In the genomic region with DNA sequence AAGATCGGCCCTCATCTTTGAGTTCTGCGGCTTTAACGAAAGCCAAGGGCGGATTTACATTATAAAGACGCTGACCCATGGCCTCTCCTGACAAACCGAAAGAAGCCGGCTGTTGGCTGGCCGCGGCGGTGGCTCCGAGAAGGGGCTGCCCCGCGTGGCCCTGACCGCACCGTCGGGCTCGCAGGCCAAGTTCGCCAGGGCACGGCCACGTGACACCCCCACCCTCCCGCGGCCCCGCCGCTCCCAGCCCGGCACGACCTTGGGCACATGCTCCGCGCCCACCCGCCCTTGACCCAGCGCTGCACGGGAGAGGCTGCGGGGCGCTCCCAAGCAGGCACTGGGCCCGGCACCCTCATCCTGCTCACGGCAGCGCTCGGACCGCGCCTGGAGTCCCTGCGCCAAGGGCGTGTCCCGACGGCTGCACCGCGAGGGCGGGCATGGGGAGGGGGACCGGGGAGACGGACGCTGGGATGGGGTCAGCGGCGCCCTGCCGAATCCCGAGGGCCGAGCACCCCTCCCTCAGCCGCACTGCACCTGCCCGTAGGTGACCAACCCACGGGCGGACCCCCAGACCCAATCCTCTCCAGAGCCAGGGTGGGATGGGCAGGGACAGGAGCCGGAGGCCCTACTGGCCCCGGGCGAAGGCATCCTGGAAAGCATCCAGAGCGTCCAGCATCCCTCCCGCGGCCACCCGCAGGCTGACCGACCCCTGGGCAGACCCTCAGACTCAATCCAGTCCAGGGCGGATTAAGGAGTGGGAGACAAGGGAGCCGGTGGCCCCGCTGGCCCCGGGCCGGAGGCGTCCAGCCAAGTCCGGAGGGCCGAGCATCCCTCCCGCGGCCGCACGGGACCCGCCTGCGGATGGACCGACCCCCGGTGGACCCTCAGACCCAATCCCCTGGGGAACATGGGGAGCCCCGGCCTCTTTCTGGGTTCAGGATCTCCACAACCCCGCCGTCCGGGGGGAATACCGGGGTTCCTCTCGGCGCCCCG, we compare ENCODE assay signal across 1 cellular context.
TF ChIP-seq lines count a peak whose summit lies in the region.

No MANE protein-coding gene starts in this region.

TF ChIP-seq in IMR-90, 13 proteins besides CTCF, POLR2A, EP300 and RAD21 (continued from another document):
- TF ChIP-seq BHLHE40 (IDR thresholded peaks at IDR 0.05; ENCODE audit: low read depth, low read length), result no peak
- TF ChIP-seq CEBPB (IDR thresholded peaks at IDR 0.05; ENCODE audit: low read depth, low read length), result no peak
